1 cellular context compared by ENCODE assay signal in the genomic region with DNA sequence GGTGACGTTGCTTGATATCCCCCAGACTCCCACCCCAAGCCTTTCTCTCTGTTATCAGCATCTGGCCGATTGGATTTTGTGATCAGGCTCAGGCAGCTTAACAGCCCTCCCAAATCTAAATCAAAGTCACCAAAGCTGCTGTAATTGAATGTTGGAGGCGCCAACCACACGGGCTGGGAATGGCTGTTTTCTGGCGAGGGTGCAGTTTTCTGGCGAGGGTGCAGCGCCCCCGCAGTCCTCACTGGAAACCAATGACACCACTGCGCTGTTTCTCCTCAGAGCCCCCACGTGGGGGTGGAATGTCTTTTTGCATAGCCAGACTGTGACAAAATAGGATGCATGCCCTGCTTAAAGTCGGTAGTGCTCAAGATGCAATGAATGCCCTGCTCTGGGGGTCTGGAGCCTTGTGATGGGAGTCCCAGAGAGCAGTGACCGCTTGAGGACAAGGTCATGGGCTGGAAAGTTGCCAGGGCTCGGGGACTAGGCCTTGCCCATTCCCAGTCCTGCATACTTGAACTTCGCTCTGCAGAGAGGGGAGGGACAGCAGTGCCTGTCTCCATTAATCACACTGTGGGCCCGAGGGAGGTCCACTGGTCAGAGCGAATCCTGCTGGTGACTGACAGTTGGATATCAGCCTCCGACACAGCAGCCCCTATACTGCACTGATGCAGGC.
TF ChIP-seq lines count a peak whose summit lies in the region.

No MANE protein-coding gene starts in this region.

TF ChIP-seq in HepG2, 621 proteins besides CTCF, POLR2A, EP300 and RAD21 (continued from another document and continues in another):
- TF ChIP-seq CBX5 (CRISPR knock-in tag; IDR thresholded peaks at IDR 0.05; ENCODE audit: borderline replicate concordance) (no peak), CEBPG (CRISPR knock-in tag; IDR thresholded peaks at IDR 0.05) (no peak), ZNF615 (CRISPR knock-in tag; IDR thresholded peaks at IDR 0.05; ENCODE audit: borderline replicate concordance) (no peak), CENPT (CRISPR knock-in tag; IDR thresholded peaks at IDR 0.05; ENCODE audit: low read depth) (no peak), PHB2 (IDR thresholded peaks at IDR 0.05; ENCODE audit: partially characterized antibody) (no peak), MAFK (conservative IDR thresholded peaks at IDR 0.05 in 1 of 2, IDR thresholded peaks at IDR 0.05 in 1 of 2; ENCODE audit: low read length in 2 of 2) (no peak), EZH2 (conservative IDR thresholded peaks at IDR 0.05; ENCODE audit: low read depth, low read length) (no peak), MTA3 (CRISPR knock-in tag; IDR thresholded peaks at IDR 0.05) (no peak), ZNF570 (CRISPR knock-in tag; IDR thresholded peaks at IDR 0.05; ENCODE audit: borderline replicate concordance) (no peak), MED13 (CRISPR knock-in tag; IDR thresholded peaks at IDR 0.05) (no peak), MIER2 (CRISPR knock-in tag; IDR thresholded peaks at IDR 0.05) (peak; percentile 68; the same call in 1 of the 2 replicates), ZNF572 (CRISPR knock-in tag; IDR thresholded peaks at IDR 0.05) (no peak), MBD4 (IDR thresholded peaks at IDR 0.05; ENCODE audit: borderline replicate concordance, low read length) (no peak), MYNN (CRISPR knock-in tag; IDR thresholded peaks at IDR 0.05; ENCODE audit: low read depth) (no peak), CAMTA2 (CRISPR knock-in tag; IDR thresholded peaks at IDR 0.05; ENCODE audit: borderline replicate concordance) (no peak), ZNF616 (CRISPR knock-in tag; IDR thresholded peaks at IDR 0.05; ENCODE audit: low read depth) (no peak), U2AF1 (optimal IDR thresholded peaks at IDR 0.05; ENCODE audit: low read depth, low read length) (peak; percentile 60), TMF1 (CRISPR knock-in tag; IDR thresholded peaks at IDR 0.05; ENCODE audit: low read depth) (no peak), SNAPC2 (CRISPR knock-in tag; IDR thresholded peaks at IDR 0.05) (no peak), ZNF234 (CRISPR knock-in tag; conservative IDR thresholded peaks at IDR 0.05) (no peak), ZNF550 (CRISPR knock-in tag; IDR thresholded peaks at IDR 0.05; ENCODE audit: borderline replicate concordance) (no peak), ZNF143 (CRISPR knock-in tag; IDR thresholded peaks at IDR 0.05) (no peak), NFKBIZ (CRISPR knock-in tag; IDR thresholded peaks at IDR 0.05) (no peak), SOX6 (IDR thresholded peaks at IDR 0.05) (no peak), SOX6 (CRISPR knock-in tag; IDR thresholded peaks at IDR 0.05) (peak; percentile 41; the same call in 1 of the 2 replicates), BHLHE40 (IDR thresholded peaks at IDR 0.05; ENCODE audit: low read length) (no peak), NR2C2 (CRISPR knock-in tag; IDR thresholded peaks at IDR 0.05; ENCODE audit: borderline replicate concordance) (0 out of 2 replicates have a peak, but pooled peaks have one; percentile 21), FOXK2 (IDR thresholded peaks at IDR 0.05) (no peak), ZFP82 (CRISPR knock-in tag; IDR thresholded peaks at IDR 0.05; ENCODE audit: borderline replicate concordance) (no peak), HOXA5 (CRISPR knock-in tag; IDR thresholded peaks at IDR 0.05) (peak; percentile 99), HCFC1 (IDR thresholded peaks at IDR 0.05; ENCODE audit: low read depth, low read length) (no peak), NCOA2 (CRISPR knock-in tag; IDR thresholded peaks at IDR 0.05) (no peak; the same call in none of the 2 replicates), SMARCC2 (IDR thresholded peaks at IDR 0.05) (no peak), PHF21A (CRISPR knock-in tag; IDR thresholded peaks at IDR 0.05) (peak; percentile 88), SCMH1 (CRISPR knock-in tag; IDR thresholded peaks at IDR 0.05; ENCODE audit: borderline replicate concordance) (no peak), ZNF510 (CRISPR knock-in tag; IDR thresholded peaks at IDR 0.05; ENCODE audit: low read depth) (no peak), NR3C1 (CRISPR knock-in tag; IDR thresholded peaks at IDR 0.05) (no peak), ZNF33A (CRISPR knock-in tag; IDR thresholded peaks at IDR 0.05; ENCODE audit: borderline replicate concordance) (0 out of 2 replicates have a peak, but pooled peaks have one; percentile 70), ZFP90 (CRISPR knock-in tag; IDR thresholded peaks at IDR 0.05; ENCODE audit: borderline replicate concordance) (no peak), MIER3 (CRISPR knock-in tag; IDR thresholded peaks at IDR 0.05; ENCODE audit: borderline replicate concordance) (peak; percentile 40; the same call in 1 of the 2 replicates), RARA (CRISPR knock-in tag; IDR thresholded peaks at IDR 0.05) (peak; percentile 82), SAP130 (CRISPR knock-in tag; IDR thresholded peaks at IDR 0.05; ENCODE audit: low read depth) (peak; percentile 74), ZNF331 (CRISPR knock-in tag; IDR thresholded peaks at IDR 0.05) (peak; percentile 68; the same call in 1 of the 2 replicates), SRSF1 (optimal IDR thresholded peaks at IDR 0.05; ENCODE audit: low read depth, low read length) (no peak), ZMYM3 (CRISPR knock-in tag; IDR thresholded peaks at IDR 0.05) (peak; percentile 46; the same call in 1 of the 2 replicates), ZSCAN12 (CRISPR knock-in tag; IDR thresholded peaks at IDR 0.05) (no peak)
- TF ChIP-seq, protein P1, sequence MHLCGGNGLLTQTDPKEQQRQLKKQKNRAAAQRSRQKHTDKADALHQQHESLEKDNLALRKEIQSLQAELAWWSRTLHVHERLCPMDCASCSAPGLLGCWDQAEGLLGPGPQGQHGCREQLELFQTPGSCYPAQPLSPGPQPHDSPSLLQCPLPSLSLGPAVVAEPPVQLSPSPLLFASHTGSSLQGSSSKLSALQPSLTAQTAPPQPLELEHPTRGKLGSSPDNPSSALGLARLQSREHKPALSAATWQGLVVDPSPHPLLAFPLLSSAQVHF (CRISPR knock-in tag; IDR thresholded peaks at IDR 0.05): no peak
- TF ChIP-seq, protein P2, sequence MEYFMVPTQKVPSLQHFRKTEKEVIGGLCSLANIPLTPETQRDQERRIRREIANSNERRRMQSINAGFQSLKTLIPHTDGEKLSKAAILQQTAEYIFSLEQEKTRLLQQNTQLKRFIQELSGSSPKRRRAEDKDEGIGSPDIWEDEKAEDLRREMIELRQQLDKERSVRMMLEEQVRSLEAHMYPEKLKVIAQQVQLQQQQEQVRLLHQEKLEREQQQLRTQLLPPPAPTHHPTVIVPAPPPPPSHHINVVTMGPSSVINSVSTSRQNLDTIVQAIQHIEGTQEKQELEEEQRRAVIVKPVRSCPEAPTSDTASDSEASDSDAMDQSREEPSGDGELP (IDR thresholded peaks at IDR 0.05; ENCODE audit: borderline replicate concordance, low read depth): 0 out of 2 replicates have a peak, but pooled peaks have one; percentile 49
- TF ChIP-seq, protein P3, sequence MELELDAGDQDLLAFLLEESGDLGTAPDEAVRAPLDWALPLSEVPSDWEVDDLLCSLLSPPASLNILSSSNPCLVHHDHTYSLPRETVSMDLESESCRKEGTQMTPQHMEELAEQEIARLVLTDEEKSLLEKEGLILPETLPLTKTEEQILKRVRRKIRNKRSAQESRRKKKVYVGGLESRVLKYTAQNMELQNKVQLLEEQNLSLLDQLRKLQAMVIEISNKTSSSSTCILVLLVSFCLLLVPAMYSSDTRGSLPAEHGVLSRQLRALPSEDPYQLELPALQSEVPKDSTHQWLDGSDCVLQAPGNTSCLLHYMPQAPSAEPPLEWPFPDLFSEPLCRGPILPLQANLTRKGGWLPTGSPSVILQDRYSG (CRISPR knock-in tag; IDR thresholded peaks at IDR 0.05): no peak
- TF ChIP-seq, protein P4, sequence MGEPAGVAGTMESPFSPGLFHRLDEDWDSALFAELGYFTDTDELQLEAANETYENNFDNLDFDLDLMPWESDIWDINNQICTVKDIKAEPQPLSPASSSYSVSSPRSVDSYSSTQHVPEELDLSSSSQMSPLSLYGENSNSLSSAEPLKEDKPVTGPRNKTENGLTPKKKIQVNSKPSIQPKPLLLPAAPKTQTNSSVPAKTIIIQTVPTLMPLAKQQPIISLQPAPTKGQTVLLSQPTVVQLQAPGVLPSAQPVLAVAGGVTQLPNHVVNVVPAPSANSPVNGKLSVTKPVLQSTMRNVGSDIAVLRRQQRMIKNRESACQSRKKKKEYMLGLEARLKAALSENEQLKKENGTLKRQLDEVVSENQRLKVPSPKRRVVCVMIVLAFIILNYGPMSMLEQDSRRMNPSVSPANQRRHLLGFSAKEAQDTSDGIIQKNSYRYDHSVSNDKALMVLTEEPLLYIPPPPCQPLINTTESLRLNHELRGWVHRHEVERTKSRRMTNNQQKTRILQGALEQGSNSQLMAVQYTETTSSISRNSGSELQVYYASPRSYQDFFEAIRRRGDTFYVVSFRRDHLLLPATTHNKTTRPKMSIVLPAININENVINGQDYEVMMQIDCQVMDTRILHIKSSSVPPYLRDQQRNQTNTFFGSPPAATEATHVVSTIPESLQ (CRISPR knock-in tag; conservative IDR thresholded peaks at IDR 0.05): no peak
- TF ChIP-seq, protein P5, sequence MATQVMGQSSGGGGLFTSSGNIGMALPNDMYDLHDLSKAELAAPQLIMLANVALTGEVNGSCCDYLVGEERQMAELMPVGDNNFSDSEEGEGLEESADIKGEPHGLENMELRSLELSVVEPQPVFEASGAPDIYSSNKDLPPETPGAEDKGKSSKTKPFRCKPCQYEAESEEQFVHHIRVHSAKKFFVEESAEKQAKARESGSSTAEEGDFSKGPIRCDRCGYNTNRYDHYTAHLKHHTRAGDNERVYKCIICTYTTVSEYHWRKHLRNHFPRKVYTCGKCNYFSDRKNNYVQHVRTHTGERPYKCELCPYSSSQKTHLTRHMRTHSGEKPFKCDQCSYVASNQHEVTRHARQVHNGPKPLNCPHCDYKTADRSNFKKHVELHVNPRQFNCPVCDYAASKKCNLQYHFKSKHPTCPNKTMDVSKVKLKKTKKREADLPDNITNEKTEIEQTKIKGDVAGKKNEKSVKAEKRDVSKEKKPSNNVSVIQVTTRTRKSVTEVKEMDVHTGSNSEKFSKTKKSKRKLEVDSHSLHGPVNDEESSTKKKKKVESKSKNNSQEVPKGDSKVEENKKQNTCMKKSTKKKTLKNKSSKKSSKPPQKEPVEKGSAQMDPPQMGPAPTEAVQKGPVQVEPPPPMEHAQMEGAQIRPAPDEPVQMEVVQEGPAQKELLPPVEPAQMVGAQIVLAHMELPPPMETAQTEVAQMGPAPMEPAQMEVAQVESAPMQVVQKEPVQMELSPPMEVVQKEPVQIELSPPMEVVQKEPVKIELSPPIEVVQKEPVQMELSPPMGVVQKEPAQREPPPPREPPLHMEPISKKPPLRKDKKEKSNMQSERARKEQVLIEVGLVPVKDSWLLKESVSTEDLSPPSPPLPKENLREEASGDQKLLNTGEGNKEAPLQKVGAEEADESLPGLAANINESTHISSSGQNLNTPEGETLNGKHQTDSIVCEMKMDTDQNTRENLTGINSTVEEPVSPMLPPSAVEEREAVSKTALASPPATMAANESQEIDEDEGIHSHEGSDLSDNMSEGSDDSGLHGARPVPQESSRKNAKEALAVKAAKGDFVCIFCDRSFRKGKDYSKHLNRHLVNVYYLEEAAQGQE (IDR thresholded peaks at IDR 0.05; ENCODE audit: borderline replicate concordance in 1 of 2, low read depth in 1 of 2, low read length in 2 of 2): no peak
- TF ChIP-seq, protein P6, sequence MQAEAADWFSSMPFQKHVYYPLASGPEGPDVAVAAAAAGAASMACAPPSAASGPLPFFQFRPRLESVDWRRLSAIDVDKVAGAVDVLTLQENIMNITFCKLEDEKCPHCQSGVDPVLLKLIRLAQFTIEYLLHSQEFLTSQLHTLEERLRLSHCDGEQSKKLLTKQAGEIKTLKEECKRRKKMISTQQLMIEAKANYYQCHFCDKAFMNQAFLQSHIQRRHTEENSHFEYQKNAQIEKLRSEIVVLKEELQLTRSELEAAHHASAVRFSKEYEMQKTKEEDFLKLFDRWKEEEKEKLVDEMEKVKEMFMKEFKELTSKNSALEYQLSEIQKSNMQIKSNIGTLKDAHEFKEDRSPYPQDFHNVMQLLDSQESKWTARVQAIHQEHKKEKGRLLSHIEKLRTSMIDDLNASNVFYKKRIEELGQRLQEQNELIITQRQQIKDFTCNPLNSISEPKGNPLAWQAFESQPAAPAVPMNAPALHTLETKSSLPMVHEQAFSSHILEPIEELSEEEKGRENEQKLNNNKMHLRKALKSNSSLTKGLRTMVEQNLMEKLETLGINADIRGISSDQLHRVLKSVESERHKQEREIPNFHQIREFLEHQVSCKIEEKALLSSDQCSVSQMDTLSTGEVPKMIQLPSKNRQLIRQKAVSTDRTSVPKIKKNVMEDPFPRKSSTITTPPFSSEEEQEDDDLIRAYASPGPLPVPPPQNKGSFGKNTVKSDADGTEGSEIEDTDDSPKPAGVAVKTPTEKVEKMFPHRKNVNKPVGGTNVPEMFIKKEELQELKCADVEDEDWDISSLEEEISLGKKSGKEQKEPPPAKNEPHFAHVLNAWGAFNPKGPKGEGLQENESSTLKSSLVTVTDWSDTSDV (CRISPR knock-in tag; IDR thresholded peaks at IDR 0.05): no peak
- TF ChIP-seq, protein P7, sequence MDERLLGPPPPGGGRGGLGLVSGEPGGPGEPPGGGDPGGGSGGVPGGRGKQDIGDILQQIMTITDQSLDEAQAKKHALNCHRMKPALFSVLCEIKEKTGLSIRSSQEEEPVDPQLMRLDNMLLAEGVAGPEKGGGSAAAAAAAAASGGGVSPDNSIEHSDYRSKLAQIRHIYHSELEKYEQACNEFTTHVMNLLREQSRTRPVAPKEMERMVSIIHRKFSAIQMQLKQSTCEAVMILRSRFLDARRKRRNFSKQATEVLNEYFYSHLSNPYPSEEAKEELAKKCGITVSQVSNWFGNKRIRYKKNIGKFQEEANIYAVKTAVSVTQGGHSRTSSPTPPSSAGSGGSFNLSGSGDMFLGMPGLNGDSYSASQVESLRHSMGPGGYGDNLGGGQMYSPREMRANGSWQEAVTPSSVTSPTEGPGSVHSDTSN (CRISPR knock-in tag; IDR thresholded peaks at IDR 0.05): peak; percentile 83
- TF ChIP-seq, protein P8, sequence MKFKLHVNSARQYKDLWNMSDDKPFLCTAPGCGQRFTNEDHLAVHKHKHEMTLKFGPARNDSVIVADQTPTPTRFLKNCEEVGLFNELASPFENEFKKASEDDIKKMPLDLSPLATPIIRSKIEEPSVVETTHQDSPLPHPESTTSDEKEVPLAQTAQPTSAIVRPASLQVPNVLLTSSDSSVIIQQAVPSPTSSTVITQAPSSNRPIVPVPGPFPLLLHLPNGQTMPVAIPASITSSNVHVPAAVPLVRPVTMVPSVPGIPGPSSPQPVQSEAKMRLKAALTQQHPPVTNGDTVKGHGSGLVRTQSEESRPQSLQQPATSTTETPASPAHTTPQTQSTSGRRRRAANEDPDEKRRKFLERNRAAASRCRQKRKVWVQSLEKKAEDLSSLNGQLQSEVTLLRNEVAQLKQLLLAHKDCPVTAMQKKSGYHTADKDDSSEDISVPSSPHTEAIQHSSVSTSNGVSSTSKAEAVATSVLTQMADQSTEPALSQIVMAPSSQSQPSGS (CRISPR knock-in tag; IDR thresholded peaks at IDR 0.05): peak; percentile 50; the same call in 1 of the 2 replicates
- TF ChIP-seq, protein P9, sequence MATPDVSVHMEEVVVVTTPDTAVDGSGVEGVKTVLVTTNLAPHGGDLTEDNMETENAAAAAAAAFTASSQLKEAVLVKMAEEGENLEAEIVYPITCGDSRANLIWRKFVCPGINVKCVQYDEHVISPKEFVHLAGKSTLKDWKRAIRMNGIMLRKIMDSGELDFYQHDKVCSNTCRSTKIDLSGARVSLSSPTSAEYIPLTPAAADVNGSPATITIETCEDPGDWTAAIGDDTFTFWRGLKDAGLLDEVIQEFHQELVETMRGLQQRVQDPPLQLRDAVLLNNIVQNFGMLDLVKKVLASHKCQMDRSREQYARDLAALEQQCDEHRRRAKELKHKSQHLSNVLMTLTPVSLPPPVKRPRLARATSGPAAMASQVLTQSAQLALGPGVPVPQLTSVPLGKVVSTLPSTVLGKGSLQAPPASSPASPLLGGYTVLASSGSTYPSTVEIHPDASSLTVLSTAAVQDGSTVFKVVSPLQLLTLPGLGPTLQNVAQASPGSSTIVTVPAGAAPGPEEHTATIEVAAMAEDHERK (CRISPR knock-in tag; IDR thresholded peaks at IDR 0.05; ENCODE audit: low read depth): no peak
